ENCODE assay signal across 8 cellular contexts in genomic region chr11:118010738-118011461, GRCh38. TPM values are rescaled to one million over a fixed set of nuclear protein-coding genes. Genes with fewer than 3 reads are reported as not detected.
A peak's percentile ranks its signal among the peaks of the same experiment; 100 is the strongest.
DNase-seq lines count a peak whose midpoint lies in the region; ATAC-seq and TF ChIP-seq lines count a peak whose summit lies in the region.

No MANE protein-coding gene starts in this region.

- no peaks in the 10 kb centered on the region for H3K27me3 Mint-ChIP-seq in activated naive CD8-positive, alpha-beta T cell treated with anti-CD3 and anti-CD28 coated beads, Interleukin-2, amount 10 ng/mL, durations not matched to agents 7 days and 5 days

- POLR2A ChIA-PET in activated naive CD8-positive, alpha-beta T cell treated with anti-CD3 and anti-CD28 coated beads, Interleukin-2, amount 10 ng/mL, durations not matched to agents 7 days and 5 days (lab: Charles Lee) = interaction anchor here (1.0 to 1.3 kb wide), 2 partner anchors 8 to 42 kb away, joined by 3 to 5 read pairs; no protein-coding TSS in a partner anchor

- H3K4me3 Mint-ChIP-seq in activated naive CD8-positive, alpha-beta T cell treated with anti-CD3 and anti-CD28 coated beads, Interleukin-2, amount 10 ng/mL, durations not matched to agents 7 days and 5 days = no peak overlapping the region

- H3K27ac Mint-ChIP-seq in activated naive CD8-positive, alpha-beta T cell treated with anti-CD3 and anti-CD28 coated beads, Interleukin-2, amount 10 ng/mL, durations not matched to agents 7 days and 5 days = peak overlapping the region; percentile 86

- peak; percentile 56 for ATAC-seq in HG03139 (IDR thresholded peaks at IDR 0.05; ENCODE audit: unreplicated experiment)
- ATAC-seq in activated naive CD8-positive, alpha-beta T cell treated with anti-CD3 and anti-CD28 coated beads, Interleukin-2, amount 10 ng/mL, durations not matched to agents 7 days and 5 days (ENCODE audit: low read depth) = no peak
- peak; percentile 18 for ATAC-seq in omental fat pad (ENCODE audit: low FRiP score)

- peaks cover 86% of the 10 kb centered on the region for H3K4me1 Mint-ChIP-seq in activated naive CD8-positive, alpha-beta T cell treated with anti-CD3 and anti-CD28 coated beads, Interleukin-2, amount 10 ng/mL, durations not matched to agents 7 days and 5 days

- peaks cover 2% of the 10 kb centered on the region for H3K9me3 Mint-ChIP-seq in activated naive CD8-positive, alpha-beta T cell treated with anti-CD3 and anti-CD28 coated beads, Interleukin-2, amount 10 ng/mL, durations not matched to agents 7 days and 5 days

- H3K36me3 Mint-ChIP-seq in activated naive CD8-positive, alpha-beta T cell treated with anti-CD3 and anti-CD28 coated beads, Interleukin-2, amount 10 ng/mL, durations not matched to agents 7 days and 5 days = peaks cover 22% of the 10 kb centered on the region

- DNase-seq in AML-193 (lab: John Stamatoyannopoulos, UW) (peak; percentile 83 to 85), omental fat pad (ENCODE audit: low spot score) (no peak), HuH-7.5 (ENCODE audit: low spot score) (no peak), NCI-H1105 (lab: John Stamatoyannopoulos, UW) (no peak)
- DNase-seq in activated naive CD8-positive, alpha-beta T cell treated with anti-CD3 and anti-CD28 coated beads, Interleukin-2, amount 10 ng/mL, durations not matched to agents 7 days and 5 days = peak; percentile 30
- no peak for DNase-seq in activated CD4-positive, alpha-beta T cell treated with anti-CD3 and anti-CD28 coated beads, Interleukin-2, amount 50 U/mL, for 1 hour

- TF ChIP-seq POLR2A in GM19193 (IDR thresholded peaks at IDR 0.05; ENCODE audit: extremely low read depth, insufficient read depth, insufficient read length) = peak; percentile 45

- no peak for TF ChIP-seq CTCF in omental fat pad (IDR thresholded peaks at IDR 0.05)

RNA-seq across cellular contexts. Expression of gene IL10RA, which starts 24.7 kb away (rescaled TPM):
- 100 to 1,000 TPM; 304 TPM for total RNA-seq in activated naive CD8-positive, alpha-beta T cell treated with anti-CD3 and anti-CD28 coated beads, Interleukin-2, amount 10 ng/mL, durations not matched to agents 7 days and 5 days
- 10 to 100 TPM; 23.2 to 65.9 (median 44.4) TPM for total RNA-seq in omental fat pad

Comparison
In these comparisons a context has a peak if more than half of its experiments do, and no peak if none do; other contexts are left out.
1. DNase-seq: peak in AML-193 (2 of 2) and activated naive CD8-positive, alpha-beta T cell treated with anti-CD3 and anti-CD28 coated beads, Interleukin-2, amount 10 ng/mL, durations not matched to agents 7 days and 5 days (single experiment); none in omental fat pad (single experiment), HuH-7.5 (single experiment), activated CD4-positive, alpha-beta T cell treated with anti-CD3 and anti-CD28 coated beads, Interleukin-2, amount 50 U/mL, for 1 hour (single experiment) and NCI-H1105 (single experiment).
2. RNA of gene IL10RA, which starts 24.7 kb away (total RNA-seq): 304 TPM in activated naive CD8-positive, alpha-beta T cell treated with anti-CD3 and anti-CD28 coated beads, Interleukin-2, amount 10 ng/mL, durations not matched to agents 7 days and 5 days; 23.2 to 65.9 TPM in omental fat pad; every median in the first group is over 4 times any median in the second.